Comparison of ENCODE assay signal across 27 cellular contexts in the genomic region with DNA sequence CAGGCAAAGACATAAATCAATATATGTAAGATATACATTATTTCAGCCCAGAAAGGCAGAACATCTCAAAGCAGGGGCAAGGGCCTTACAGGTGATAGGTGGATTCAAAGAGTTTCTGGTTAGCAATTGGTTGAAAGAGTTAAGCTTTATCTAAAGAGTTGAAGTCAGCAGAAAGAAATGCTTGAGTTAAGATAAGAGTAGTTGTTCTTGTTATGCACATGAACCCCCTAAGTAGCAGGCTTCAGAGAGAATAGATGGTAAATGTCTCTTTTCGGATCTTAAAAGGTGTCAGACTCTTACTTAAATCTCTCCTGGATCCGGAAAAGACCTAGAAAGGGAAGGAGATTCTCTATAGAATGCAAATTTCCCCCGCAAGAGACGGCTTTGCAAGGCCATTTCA.
"Had no signal": no experiment of that assay in that cellular context is flagged by ENCODE, and none has a peak within 500 bp of the region (broad histone marks: within the 10 kb centered on the region; RNA-seq: fewer than 3 reads in every experiment).

No MANE protein-coding gene starts in this region.

- H3K27me3 ChIP-seq: adrenal gland, breast epithelium, colonic mucosa, dorsolateral prefrontal cortex, esophagus muscularis mucosa, left lung, sigmoid colon, transverse colon, uterus had no signal

- H3K27ac Mint-ChIP-seq: activated B cell treated with CpG ODN at 0.5 μM for 24 hours; activated CD4-positive, alpha-beta T cell treated with anti-CD3 and anti-CD28 coated beads for 36 hours; activated naive CD8-positive, alpha-beta T cell; activated T-helper 2 cell treated with anti-CD3 and anti-CD28 coated beads, Interferon-gamma antibody, Interleukin-2, Interleukin-4, amounts not matched to agents 10 μg/mL and 5 μg/mL and 100 μg/mL, durations not matched to agents 14 hours and 24 hours and 36 hours; effector memory CD8-positive, alpha-beta T cell; immature natural killer cell; natural killer cell; stimulated activated memory B cell treated with anti-CD40 and anti-IgM and Interleukin-4, amounts not matched to agents 10 μg/mL and 1 μg/mL and 100 μg/mL, for 72 hours had no signal

- H3K4me3 ChIP-seq: adrenal gland, breast epithelium, colonic mucosa, dorsolateral prefrontal cortex, esophagus muscularis mucosa, left lung, sigmoid colon, smooth muscle cell, transverse colon, uterus had no signal

- H3K9me3 ChIP-seq: colonic mucosa had no signal

- H3K4me2 ChIP-seq: smooth muscle cell had no signal

- H3K36me3 ChIP-seq: adrenal gland, breast epithelium, colonic mucosa, esophagus muscularis mucosa, left lung, sigmoid colon, transverse colon, uterus had no signal

- DNase-seq: activated B cell treated with CpG ODN at 0.5 μM for 24 hours; activated CD4-positive, alpha-beta T cell treated with anti-CD3 and anti-CD28 coated beads for 36 hours; activated CD4-positive, alpha-beta T cell treated with anti-CD3 and anti-CD28 coated beads, Interleukin-2, amount 50 U/mL, for 48 hours; activated CD8-positive, alpha-beta memory T cell treated with anti-CD3 and anti-CD28 coated beads, Interleukin-2, amount 50 U/mL, for 48 hours; activated naive CD4-positive, alpha-beta T cell; activated T-cell treated with anti-CD3 and anti-CD28 coated beads, Interleukin-2, amount 50 U/mL, for 4 hours; adrenal gland; colonic mucosa; dorsolateral prefrontal cortex; effector memory CD8-positive, alpha-beta T cell; glutamatergic neuron; immature natural killer cell; left lung; midbrain; natural killer cell; retina; sigmoid colon; stimulated activated CD4-positive, alpha-beta T cell treated with anti-CD3 and anti-CD28 coated beads, Interleukin-15, amount 100 ng/mL, for 24 hours; T1000; transverse colon; uterus had no signal

- ATAC-seq: activated CD4-positive, alpha-beta T cell treated with anti-CD3 and anti-CD28 coated beads for 36 hours; activated T-cell treated with anti-CD3 and anti-CD28 coated beads, Interleukin-2, amount 50 U/mL, for 4 hours; effector memory CD8-positive, alpha-beta T cell; left lung; natural killer cell; stimulated activated memory B cell treated with anti-CD40 and anti-IgM and Interleukin-4, amounts not matched to agents 10 μg/mL and 1 μg/mL and 100 μg/mL, for 72 hours had no signal

- H3K27ac ChIP-seq: adrenal gland, breast epithelium, colonic mucosa, dorsolateral prefrontal cortex, esophagus muscularis mucosa, left lung, sigmoid colon, transverse colon, uterus had no signal

- H3K4me3 Mint-ChIP-seq: activated B cell treated with CpG ODN at 0.5 μM for 24 hours; activated CD4-positive, alpha-beta T cell treated with anti-CD3 and anti-CD28 coated beads for 36 hours; activated naive CD8-positive, alpha-beta T cell; activated T-cell treated with anti-CD3 and anti-CD28 coated beads, Interleukin-2, amount 50 U/mL, for 4 hours; effector memory CD8-positive, alpha-beta T cell; immature natural killer cell; natural killer cell; stimulated activated memory B cell treated with anti-CD40 and anti-IgM and Interleukin-4, amounts not matched to agents 10 μg/mL and 1 μg/mL and 100 μg/mL, for 72 hours had no signal

- H3K4me1 Mint-ChIP-seq: activated B cell treated with CpG ODN at 0.5 μM for 24 hours; activated CD4-positive, alpha-beta T cell treated with anti-CD3 and anti-CD28 coated beads for 36 hours; immature natural killer cell; natural killer cell; stimulated activated memory B cell treated with anti-CD40 and anti-IgM and Interleukin-4, amounts not matched to agents 10 μg/mL and 1 μg/mL and 100 μg/mL, for 72 hours had no signal

- H3K4me1 ChIP-seq: breast epithelium, colonic mucosa, left lung, uterus had no signal
